Comparison of ENCODE assay signal across 1 cellular context in genomic region chr1:18948913-18949688, GRCh38.
A peak's percentile ranks its signal among the peaks of the same experiment; 100 is the strongest.
TF ChIP-seq lines count a peak whose summit lies in the region.

No MANE protein-coding gene starts in this region.

TF ChIP-seq in HepG2, 621 proteins besides CTCF, POLR2A, EP300 and RAD21 (continued from another document and continues in another):
- TF ChIP-seq BCLAF1 (IDR thresholded peaks at IDR 0.05), result no peak
- TF ChIP-seq HIVEP1 (CRISPR knock-in tag; IDR thresholded peaks at IDR 0.05), result peak; percentile 70; the same call in 1 of the 2 replicates
- TF ChIP-seq PRDM10 (CRISPR knock-in tag; IDR thresholded peaks at IDR 0.05; ENCODE audit: low read depth), result peak; percentile 32; the same call in 1 of the 2 replicates
- TF ChIP-seq KLF15 (CRISPR knock-in tag; IDR thresholded peaks at IDR 0.05; ENCODE audit: borderline replicate concordance), result no peak
- TF ChIP-seq HDAC1 (CRISPR knock-in tag; IDR thresholded peaks at IDR 0.05), result peak; percentile 94
- no peak; the same call in 1 of the 2 replicates for TF ChIP-seq RELA (CRISPR knock-in tag; IDR thresholded peaks at IDR 0.05)
- no peak for TF ChIP-seq USF2 (IDR thresholded peaks at IDR 0.05; ENCODE audit: low read depth, low read length)
- no peak for TF ChIP-seq USF2 (CRISPR knock-in tag; IDR thresholded peaks at IDR 0.05; ENCODE audit: borderline replicate concordance)
- TF ChIP-seq ZNF382 (CRISPR knock-in tag; IDR thresholded peaks at IDR 0.05; ENCODE audit: borderline replicate concordance), result no peak
- peak; percentile 78 for TF ChIP-seq ZSCAN20 (CRISPR knock-in tag; IDR thresholded peaks at IDR 0.05; ENCODE audit: borderline replicate concordance)
- peak; percentile 77; the same call in 1 of the 2 replicates for TF ChIP-seq ZNF232 (CRISPR knock-in tag; IDR thresholded peaks at IDR 0.05; ENCODE audit: borderline replicate concordance)
- no peak for TF ChIP-seq CC2D1A (CRISPR knock-in tag; IDR thresholded peaks at IDR 0.05)
- no peak for TF ChIP-seq ZNF724P (CRISPR knock-in tag; IDR thresholded peaks at IDR 0.05; ENCODE audit: borderline replicate concordance)
- TF ChIP-seq RARA (CRISPR knock-in tag; IDR thresholded peaks at IDR 0.05), result peak; percentile 73
- 0 out of 2 replicates have a peak, but pooled peaks have one; percentile 40 for TF ChIP-seq ATF2 (CRISPR knock-in tag; IDR thresholded peaks at IDR 0.05)
- 0 out of 2 replicates have a peak, but pooled peaks have one; percentile 24 for TF ChIP-seq ZNF343 (CRISPR knock-in tag; IDR thresholded peaks at IDR 0.05)
- TF ChIP-seq ZNF660 (CRISPR knock-in tag; IDR thresholded peaks at IDR 0.05; ENCODE audit: borderline replicate concordance, low read depth), result no peak
- TF ChIP-seq ZNF737 (CRISPR knock-in tag; IDR thresholded peaks at IDR 0.05; ENCODE audit: borderline replicate concordance), result no peak; the same call in 1 of the 2 replicates
- no peak for TF ChIP-seq PHF20 (CRISPR knock-in tag; IDR thresholded peaks at IDR 0.05)
- TF ChIP-seq SMARCE1 (IDR thresholded peaks at IDR 0.05; ENCODE audit: borderline replicate concordance), result no peak
- no peak; the same call in 1 of the 2 replicates for TF ChIP-seq FOXC1 (CRISPR knock-in tag; IDR thresholded peaks at IDR 0.05; ENCODE audit: borderline replicate concordance)
- 0 out of 4 replicates have a peak, but pooled peaks of 1 of the 2 experiments have one; percentile 46 for TF ChIP-seq KLF16 (CRISPR knock-in tag; IDR thresholded peaks at IDR 0.05)
- TF ChIP-seq SP2 (CRISPR knock-in tag; IDR thresholded peaks at IDR 0.05), result no peak
- no peak for TF ChIP-seq ZNF383 (CRISPR knock-in tag; IDR thresholded peaks at IDR 0.05; ENCODE audit: borderline replicate concordance)
- peak; percentile 94 for TF ChIP-seq ZNF160 (CRISPR knock-in tag; IDR thresholded peaks at IDR 0.05)
- no peak for TF ChIP-seq RFX5 (IDR thresholded peaks at IDR 0.05; ENCODE audit: low read depth, low read length)
- TF ChIP-seq ZNF574 (CRISPR knock-in tag; IDR thresholded peaks at IDR 0.05), result peak; percentile 86
- peak; percentile 90 for TF ChIP-seq ZNF34 (CRISPR knock-in tag; IDR thresholded peaks at IDR 0.05; ENCODE audit: borderline replicate concordance)
- peak; percentile 51; the same call in 1 of the 2 replicates for TF ChIP-seq TFAP4 (IDR thresholded peaks at IDR 0.05; ENCODE audit: borderline replicate concordance, low read depth)
- TF ChIP-seq ZBTB7A (CRISPR knock-in tag; IDR thresholded peaks at IDR 0.05), result no peak
- peak; percentile 26 for TF ChIP-seq SIX4 (CRISPR knock-in tag; IDR thresholded peaks at IDR 0.05)
- TF ChIP-seq ZNF546 (CRISPR knock-in tag; conservative IDR thresholded peaks at IDR 0.05), result no peak
- peak; percentile 76 for TF ChIP-seq AHDC1 (CRISPR knock-in tag; IDR thresholded peaks at IDR 0.05; ENCODE audit: borderline replicate concordance)
- TF ChIP-seq ZNF556 (CRISPR knock-in tag; IDR thresholded peaks at IDR 0.05; ENCODE audit: borderline replicate concordance), result peak; percentile 83; the same call in 1 of the 2 replicates
- peak; percentile 98 for TF ChIP-seq PHF21A (CRISPR knock-in tag; IDR thresholded peaks at IDR 0.05)
- TF ChIP-seq TAF15 (IDR thresholded peaks at IDR 0.05; ENCODE audit: low read depth, low read length, poor library complexity, severe bottlenecking), result no peak
- TF ChIP-seq ZNF337 (CRISPR knock-in tag; IDR thresholded peaks at IDR 0.05; ENCODE audit: borderline replicate concordance, low read depth), result no peak; the same call in 1 of the 2 replicates
- 0 out of 2 replicates have a peak, but pooled peaks have one; percentile 81 for TF ChIP-seq MAF1 (CRISPR knock-in tag; IDR thresholded peaks at IDR 0.05; ENCODE audit: borderline replicate concordance)
- TF ChIP-seq HHEX (CRISPR knock-in tag; IDR thresholded peaks at IDR 0.05), result no peak
- peak; percentile 54 for TF ChIP-seq KDM2A (CRISPR knock-in tag; IDR thresholded peaks at IDR 0.05; ENCODE audit: borderline replicate concordance, low read depth)
- TF ChIP-seq ZNF883 (CRISPR knock-in tag; IDR thresholded peaks at IDR 0.05; ENCODE audit: not compliant biosample characterization), result no peak
- TF ChIP-seq ZNF644 (CRISPR knock-in tag; IDR thresholded peaks at IDR 0.05; ENCODE audit: low read depth), result peak; percentile 95
- TF ChIP-seq ZNF354B (CRISPR knock-in tag; IDR thresholded peaks at IDR 0.05), result no peak
